Comparison of ENCODE assay signal across 12 cellular contexts in genomic region chr2:20562540-20563225, GRCh38.
DNase-seq lines count a peak whose midpoint lies in the region; ATAC-seq and TF ChIP-seq lines count a peak whose summit lies in the region.
"Had no signal": no experiment of that assay in that cellular context is flagged by ENCODE, and none has a peak within 500 bp of the region (broad histone marks: within the 10 kb centered on the region; RNA-seq: fewer than 3 reads in every experiment).

No MANE protein-coding gene starts in this region.

- DNase-seq in NB4 (ENCODE audit: low read depth) (peak; percentile 44), chondrocyte (ENCODE audit: low spot score) (no peak), neural crest cell (ENCODE audit: low read depth, low spot score) (peak; percentile 38), NCI-H1930 (lab: John Stamatoyannopoulos, UW) (no peak)
- DNase-seq: CD8-positive, alpha-beta memory T cell; NCI-H510A; stimulated activated CD4-positive, alpha-beta T cell treated with anti-CD3 and anti-CD28 coated beads, Interleukin-12 subunit alpha, Interleukin-12 subunit beta, amount 100 ng/mL, for 4 hours had no signal

- TF ChIP-seq POLR2A in NB4 (IDR thresholded peaks at IDR 0.05; ENCODE audit: extremely low read depth, insufficient read length), result no peak

- H3K4me1 Mint-ChIP-seq in chondrocyte (ENCODE audit: low read depth) (peaks cover 21% of the 10 kb centered on the region), neural crest cell (peaks cover 55% of the 10 kb centered on the region)
- H3K4me1 Mint-ChIP-seq: CD8-positive, alpha-beta memory T cell had no signal

- H3K27ac Mint-ChIP-seq in chondrocyte (ENCODE audit: unreplicated experiment), result no peak overlapping the region
- H3K27ac Mint-ChIP-seq in neural crest cell (ENCODE audit: unreplicated experiment), result peak overlapping the region; percentile 87
- H3K27ac Mint-ChIP-seq: CD8-positive, alpha-beta memory T cell had no signal

- ATAC-seq in GM19395 (IDR thresholded peaks at IDR 0.05; ENCODE audit: unreplicated experiment), result no peak
- ATAC-seq in HG02885 (IDR thresholded peaks at IDR 0.05; ENCODE audit: poor library complexity, unreplicated experiment), result no peak
- no peak for ATAC-seq in GM18868 (IDR thresholded peaks at IDR 0.05; ENCODE audit: unreplicated experiment)
- ATAC-seq: left lobe of liver had no signal

- 0 out of 3 replicates have a peak, but pooled peaks have one; percentile 9 for TF ChIP-seq CTCF in GM12872 (IDR thresholded peaks at IDR 0.05; ENCODE audit: insufficient read depth, low read depth, low read length)
- TF ChIP-seq CTCF in NB4 (IDR thresholded peaks at IDR 0.05; ENCODE audit: low read depth, low read length), result peak; percentile 7
- TF ChIP-seq CTCF in chondrocyte (IDR thresholded peaks at IDR 0.05), result peak; percentile 32
- no peak for TF ChIP-seq CTCF in neural crest cell (conservative IDR thresholded peaks at IDR 0.05)

- H3K4me3 ChIP-seq in NB4 (ENCODE audit: low read depth, low read length), result no peak overlapping the region

- H3K9me3 Mint-ChIP-seq in chondrocyte (ENCODE audit: low read depth), result no peaks in the 10 kb centered on the region
- no peaks in the 10 kb centered on the region for H3K9me3 Mint-ChIP-seq in neural crest cell
- H3K9me3 Mint-ChIP-seq: CD8-positive, alpha-beta memory T cell had no signal

- H3K27me3 Mint-ChIP-seq in chondrocyte (ENCODE audit: low read depth) (no peaks in the 10 kb centered on the region), neural crest cell (ENCODE audit: low read depth) (no peaks in the 10 kb centered on the region)

- no peak overlapping the region for H3K4me3 Mint-ChIP-seq in chondrocyte (ENCODE audit: unreplicated experiment)
- H3K4me3 Mint-ChIP-seq in neural crest cell, result no peak overlapping the region
- H3K4me3 Mint-ChIP-seq: CD8-positive, alpha-beta memory T cell had no signal

- H3K36me3 Mint-ChIP-seq in chondrocyte (ENCODE audit: low read depth) (no peaks in the 10 kb centered on the region), neural crest cell (ENCODE audit: low read depth) (no peaks in the 10 kb centered on the region)
- H3K36me3 Mint-ChIP-seq: CD8-positive, alpha-beta memory T cell had no signal

Comparison
In these comparisons a context has a peak if more than half of its experiments do, and no peak if none do; other contexts are left out.
1. DNase-seq: peak in NB4 (single experiment) and neural crest cell (single experiment); none in chondrocyte (single experiment) and NCI-H1930 (0 of 2).